8 cellular contexts compared by ENCODE assay signal in genomic region chr20:34069341-34070078, GRCh38. TPM values are rescaled to one million over a fixed set of nuclear protein-coding genes. Genes with fewer than 3 reads are reported as not detected.
DNase-seq lines count a peak whose midpoint lies in the region; ATAC-seq and TF ChIP-seq lines count a peak whose summit lies in the region.

No MANE protein-coding gene starts in this region.

- no peak for TF ChIP-seq EP300 in SK-N-SH (IDR thresholded peaks at IDR 0.05; ENCODE audit: borderline replicate concordance in 1 of 2, low read depth in 1 of 2, low read length in 1 of 2)

- H3F3A ChIP-seq in SK-N-SH (replicated peaks; ENCODE audit: insufficient read depth), result peaks cover 8% of the 10 kb centered on the region

- H2AFZ ChIP-seq in SK-N-SH (ENCODE audit: low read depth), result no peak overlapping the region

- no peaks in the 10 kb centered on the region for H3K9me2 ChIP-seq in SK-N-SH

- H3K4me1 ChIP-seq in SK-N-SH (ENCODE audit: control insufficient read depth in 1 of 2, insufficient read depth in 2 of 2, low read depth in 1 of 2, low read length in 1 of 2), result peaks cover 4 to 45% of the 10 kb centered on the region in 2 experiments; a peak in 3 of 4 replicates

- H4K20me1 ChIP-seq in SK-N-SH (ENCODE audit: insufficient read depth), result peaks cover 84% of the 10 kb centered on the region

- H3K79me2 ChIP-seq in SK-N-SH (ENCODE audit: insufficient read depth), result peaks cover 62% of the 10 kb centered on the region

- peak; percentile 92 for TF ChIP-seq CTCF in SK-N-SH (IDR thresholded peaks at IDR 0.05)

- H3K36me3 Mint-ChIP-seq in activated naive CD8-positive, alpha-beta T cell treated with anti-CD3 and anti-CD28 coated beads for 36 hours, result no peaks in the 10 kb centered on the region

- peak overlapping the region in 1 of 2 experiments; percentile 58; a peak in 2 of 4 replicates for H3K27ac ChIP-seq in SK-N-SH (ENCODE audit: low read depth in 2 of 2, low read length in 1 of 2)

- ATAC-seq in GM21423 (IDR thresholded peaks at IDR 0.05; ENCODE audit: unreplicated experiment), result peak; percentile 57
- peak; percentile 93 for ATAC-seq in Right ventricle myocardium superior (ENCODE audit: poor library complexity)
- ATAC-seq in GM18511 (IDR thresholded peaks at IDR 0.05; ENCODE audit: unreplicated experiment), result no peak

- POLR2A ChIA-PET in SK-N-SH (lab: Yijun Ruan, JAX), result interaction anchor here (0.6 to 1.8 kb wide), 2 partner anchors 43 to 87 kb away, joined by 3 to 5 read pairs; partner anchors contain the start of gene EIF2S2

- H3K36me3 ChIP-seq in SK-N-SH (replicated peaks in 1 of 2; ENCODE audit: control insufficient read depth in 1 of 2, insufficient read depth in 2 of 2, low read length in 1 of 2), result peaks cover 4 to 17% of the 10 kb centered on the region in 2 experiments

- no peaks in the 10 kb centered on the region for H3K9me3 Mint-ChIP-seq in activated naive CD8-positive, alpha-beta T cell treated with anti-CD3 and anti-CD28 coated beads for 36 hours

- H3K4me1 Mint-ChIP-seq in activated naive CD8-positive, alpha-beta T cell treated with anti-CD3 and anti-CD28 coated beads for 36 hours, result peaks cover 43% of the 10 kb centered on the region

- H3K9ac ChIP-seq in SK-N-SH, result no peak overlapping the region

- intact Hi-C loops in Right ventricle myocardium superior (cut with DNase I) (loop anchor here (2.0 to 10.0 kb wide), 4 partner anchors 55 to 207 kb away; no protein-coding TSS in a partner anchor), posterior vena cava (cut with DNase I) (loop anchor here (2.0 to 5.0 kb wide), 3 partner anchors 137 to 207 kb away; no protein-coding TSS in a partner anchor)

- DNase-seq in CD1c-positive myeloid dendritic cell (ENCODE audit: extremely low spot score) (peak; percentile 81), MV-4-11 (lab: John Stamatoyannopoulos, UW) (peak; percentile 43), SK-N-SH (peak; percentile 80), Right ventricle myocardium superior (peak; percentile 68), posterior vena cava (ENCODE audit: low spot score) (peak; percentile 88)
- DNase-seq in activated naive CD8-positive, alpha-beta T cell treated with anti-CD3 and anti-CD28 coated beads for 36 hours, result peak; percentile 30

- no peaks in the 10 kb centered on the region for H3K9me3 ChIP-seq in SK-N-SH

- H3K4me3 Mint-ChIP-seq in activated naive CD8-positive, alpha-beta T cell treated with anti-CD3 and anti-CD28 coated beads for 36 hours, result no peak overlapping the region

- CTCF ChIA-PET in SK-N-SH (lab: Yijun Ruan, JAX), result interaction anchor here (0.6 to 6.7 kb wide), 61 partner anchors 9 to 402 kb away, joined by 3 to 109 read pairs (median 4); partner anchors contain the start of gene RALY

- H3K27me3 Mint-ChIP-seq in activated naive CD8-positive, alpha-beta T cell treated with anti-CD3 and anti-CD28 coated beads for 36 hours, result no peaks in the 10 kb centered on the region

- no peaks in the 10 kb centered on the region for H3K27me3 ChIP-seq in SK-N-SH (ENCODE audit: insufficient read depth)

- WGBS in SK-N-SH (ENCODE audit: low lambda C conversion rate), result 35% methylated on average over 5 of the region's 7 CpGs

- H3K4me2 ChIP-seq in SK-N-SH, result no peak overlapping the region

- peak; percentile 98 for TF ChIP-seq RAD21 in SK-N-SH (IDR thresholded peaks at IDR 0.05; ENCODE audit: low read length)

- peak overlapping the region in 1 of 2 experiments; percentile 42; a peak in 1 of 4 replicates for H3K4me3 ChIP-seq in SK-N-SH (ENCODE audit: low read depth in 2 of 2, low read length in 1 of 2)

- H3K27ac Mint-ChIP-seq in activated naive CD8-positive, alpha-beta T cell treated with anti-CD3 and anti-CD28 coated beads for 36 hours, result no peak overlapping the region

TF ChIP-seq in SK-N-SH, 30 proteins besides CTCF, POLR2A, EP300 and RAD21:
- TF ChIP-seq SMC3 (IDR thresholded peaks at IDR 0.05; ENCODE audit: low read depth, low read length), result peak; percentile 92
- TF ChIP-seq FOXM1 (IDR thresholded peaks at IDR 0.05; ENCODE audit: low read depth), result no peak
- TF ChIP-seq RCOR1 (IDR thresholded peaks at IDR 0.05; ENCODE audit: low read length), result 0 out of 2 replicates have a peak, but pooled peaks have one; percentile 12
- TF ChIP-seq NFIC (IDR thresholded peaks at IDR 0.05; ENCODE audit: borderline replicate concordance), result peak; percentile 75
TF ChIP-seq in SK-N-SH: peak in this region for 3.

RNA-seq across cellular contexts. Expression of gene EIF2S2, which starts 42.5 kb away (rescaled TPM):
- 50.7 and 53.0 TPM in 2 replicates for polyA plus RNA-seq in SK-N-SH (2012; rRNA removed)
- polyA plus RNA-seq in SK-N-SH (2012; cell fraction: cytosol; rRNA removed), result 65.1 and 93.2 TPM in 2 replicates
- polyA plus RNA-seq in SK-N-SH (2012; cell fraction: nucleus; rRNA removed), result 22.2 and 30.6 TPM in 2 replicates
- 100 to 1,000 TPM; 177 to 179 TPM for total RNA-seq in activated naive CD8-positive, alpha-beta T cell treated with anti-CD3 and anti-CD28 coated beads for 36 hours
- total RNA-seq in Right ventricle myocardium superior, result 39.0 TPM
- 10 to 100 TPM; 45.0 to 50.2 TPM for total RNA-seq in posterior vena cava

Comparison
In these comparisons a context has a peak if more than half of its experiments do, and no peak if none do; other contexts are left out.
1. DNase-seq: peak in every context shown above with its lines; median percentile 88 in posterior vena cava; 81 in CD1c-positive myeloid dendritic cell; 80 in SK-N-SH; 68 in Right ventricle myocardium superior; 43 in MV-4-11; 30 in activated naive CD8-positive, alpha-beta T cell treated with anti-CD3 and anti-CD28 coated beads for 36 hours.